ENCODE assay signal across 8 cellular contexts in genomic region chr12:120468846-120469449, GRCh38. TPM values are rescaled to one million over a fixed set of nuclear protein-coding genes. Genes with fewer than 3 reads are reported as not detected.
DNase-seq lines count a peak whose midpoint lies in the region; ATAC-seq, FAIRE-seq and TF ChIP-seq lines count a peak whose summit lies in the region.

No MANE protein-coding gene starts in this region.

- H3K27me3 ChIP-seq in CD8-positive, alpha-beta memory T cell (ENCODE audit: insufficient read depth, low read length, poor library complexity, severe bottlenecking) = no peaks in the 10 kb centered on the region
- H3K27me3 ChIP-seq in esophagus squamous epithelium (no peaks in the 10 kb centered on the region), upper lobe of left lung (no peaks in the 10 kb centered on the region)

- CTCF ChIA-PET in CD8-positive, alpha-beta memory T cell (lab: Charles Lee) = interaction anchor here (0.6 to 4.9 kb wide), 14 partner anchors 10 to 454 kb away, joined by 3 to 36 read pairs (median 4); partner anchors contain the start of gene DYNLL1

- intact Hi-C loops in esophagus squamous epithelium (cut with DNase I) = no loop called here

- POLR2A ChIA-PET in CD8-positive, alpha-beta memory T cell (lab: Charles Lee) = interaction anchor here (0.8 to 3.2 kb wide), 7 partner anchors 20 to 177 kb away, joined by 3 to 36 read pairs (median 4); partner anchors contain the start of genes COQ5, COX6A1, DYNLL1 and RNU4-1

- TF ChIP-seq POLR2A in esophagus squamous epithelium (IDR thresholded peaks at IDR 0.05) = no peak
- no peak for TF ChIP-seq POLR2A in upper lobe of left lung (IDR thresholded peaks at IDR 0.05)

- peaks cover 53% of the 10 kb centered on the region for H3K4me1 ChIP-seq in CD8-positive, alpha-beta memory T cell (ENCODE audit: insufficient read depth, low read length)
- H3K4me1 ChIP-seq in esophagus squamous epithelium = peaks cover 18 to 73% (median 46%) of the 10 kb centered on the region in 3 donors
- H3K4me1 ChIP-seq in upper lobe of left lung = peaks cover 24 to 38% (median 30%) of the 10 kb centered on the region in 4 donors

- peaks cover 46 to 62% (median 61%) of the 10 kb centered on the region in 3 donors for H3K4me1 Mint-ChIP-seq in CD8-positive, alpha-beta memory T cell
- H3K4me1 Mint-ChIP-seq in natural killer cell treated with Interleukin-12 subunit alpha and Interleukin-12 subunit beta and Interleukin-15 and Interleukin-18, amount 100 ng/mL, for 72 hours (ENCODE audit: low read depth in 2 of 2) = peaks cover 45 to 47% of the 10 kb centered on the region in 2 donors

- peaks cover 0 to 3% of the 10 kb centered on the region in 2 donors for H3K27me3 Mint-ChIP-seq in CD8-positive, alpha-beta memory T cell
- no peaks in the 10 kb centered on the region for H3K27me3 Mint-ChIP-seq in natural killer cell treated with Interleukin-12 subunit alpha and Interleukin-12 subunit beta and Interleukin-15 and Interleukin-18, amount 100 ng/mL, for 72 hours

- peak overlapping the region; percentile 75 for H3K27ac ChIP-seq in CD8-positive, alpha-beta memory T cell (ENCODE audit: low read depth, low read length)
- H3K27ac ChIP-seq in esophagus squamous epithelium = peak overlapping the region; percentile 88 to 98 (median 96)
- H3K27ac ChIP-seq in upper lobe of left lung = peak overlapping the region; percentile 93 to 98 (median 95)

- peak overlapping the region; percentile 84 for H3K4me3 ChIP-seq in CD8-positive, alpha-beta memory T cell (ENCODE audit: low read length)
- H3K4me3 ChIP-seq in esophagus squamous epithelium (peak overlapping the region; percentile 72 to 99 (median 75)), upper lobe of left lung (peak overlapping the region; percentile 64 to 93 (median 88))

- TF ChIP-seq EP300 in upper lobe of left lung (IDR thresholded peaks at IDR 0.05) = no peak

- peak in 1 of 5 donors; percentile 48 for DNase-seq in CD8-positive, alpha-beta memory T cell
- peak; percentile 27 for DNase-seq in HTR-8/SVneo (ENCODE audit: insufficient read length, low spot score)
- DNase-seq in activated T-cell treated with anti-CD3 and anti-CD28 coated beads for 4 hours = peak; percentile 46
- DNase-seq in esophagus squamous epithelium (lab: John Stamatoyannopoulos, UW) = no peak
- DNase-seq in natural killer cell treated with Interleukin-12 subunit alpha and Interleukin-12 subunit beta and Interleukin-15 and Interleukin-18, amount 100 ng/mL, for 72 hours (ENCODE audit: low spot score) = no peak
- peak; percentile 34 to 90 for DNase-seq in upper lobe of left lung

- no peaks in the 10 kb centered on the region for H3K9me3 ChIP-seq in CD8-positive, alpha-beta memory T cell (ENCODE audit: low read length)
- no peaks in the 10 kb centered on the region for H3K9me3 ChIP-seq in esophagus squamous epithelium
- no peaks in the 10 kb centered on the region for H3K9me3 ChIP-seq in upper lobe of left lung

- no peaks in the 10 kb centered on the region for H3K9me3 Mint-ChIP-seq in CD8-positive, alpha-beta memory T cell
- no peaks in the 10 kb centered on the region for H3K9me3 Mint-ChIP-seq in natural killer cell treated with Interleukin-12 subunit alpha and Interleukin-12 subunit beta and Interleukin-15 and Interleukin-18, amount 100 ng/mL, for 72 hours

- H3K36me3 Mint-ChIP-seq in CD8-positive, alpha-beta memory T cell = peaks cover 4 to 37% (median 13%) of the 10 kb centered on the region in 3 donors
- peaks cover 15% of the 10 kb centered on the region for H3K36me3 Mint-ChIP-seq in natural killer cell treated with Interleukin-12 subunit alpha and Interleukin-12 subunit beta and Interleukin-15 and Interleukin-18, amount 100 ng/mL, for 72 hours

- ATAC-seq in GM19463 (IDR thresholded peaks at IDR 0.05; ENCODE audit: unreplicated experiment) = peak; percentile 20
- peak; percentile 59 to 69 for ATAC-seq in natural killer cell treated with Interleukin-12 subunit alpha and Interleukin-12 subunit beta and Interleukin-15 and Interleukin-18, amount 100 ng/mL, for 72 hours
- peak; percentile 21 to 56 for ATAC-seq in upper lobe of left lung (ENCODE audit: low FRiP score in 2 of 2)
- no peak for ATAC-seq in HG03378 (IDR thresholded peaks at IDR 0.05; ENCODE audit: unreplicated experiment)

- FAIRE-seq in HTR-8/SVneo (lab: Jason Lieb, UNC) = no peak

- WGBS in esophagus squamous epithelium, 2 donors = 0 to 1% methylated on average over 7 to 24 of the region's 57 CpGs
- WGBS in upper lobe of left lung, 2 donors = 0 to 1% methylated on average over 21 to 28 of the region's 57 CpGs

- peaks cover 29% of the 10 kb centered on the region for H3K36me3 ChIP-seq in CD8-positive, alpha-beta memory T cell (ENCODE audit: insufficient read depth, low read length)
- peaks cover 0 to 37% (median 12%) of the 10 kb centered on the region in 3 donors for H3K36me3 ChIP-seq in esophagus squamous epithelium
- peaks cover 10 to 36% (median 22%) of the 10 kb centered on the region in 4 donors for H3K36me3 ChIP-seq in upper lobe of left lung

- H3K27ac Mint-ChIP-seq in CD8-positive, alpha-beta memory T cell = peak overlapping the region; percentile 79 to 97 (median 94)
- H3K27ac Mint-ChIP-seq in natural killer cell treated with Interleukin-12 subunit alpha and Interleukin-12 subunit beta and Interleukin-15 and Interleukin-18, amount 100 ng/mL, for 72 hours = peak overlapping the region; percentile 84 to 95

- TF ChIP-seq CTCF in esophagus squamous epithelium (IDR thresholded peaks at IDR 0.05) (peak in 1 of 6 experiments; percentile 5), upper lobe of left lung (IDR thresholded peaks at IDR 0.05) (no peak)

- peak overlapping the region; percentile 81 to 96 (median 92) for H3K4me3 Mint-ChIP-seq in CD8-positive, alpha-beta memory T cell
- H3K4me3 Mint-ChIP-seq in natural killer cell treated with Interleukin-12 subunit alpha and Interleukin-12 subunit beta and Interleukin-15 and Interleukin-18, amount 100 ng/mL, for 72 hours = peak overlapping the region; percentile 89

RNA-seq across cellular contexts. Expression of gene SRSF9, which starts 0.6 kb away (rescaled TPM):
- 100 to 1,000 TPM; 269 to 272 TPM for total RNA-seq in CD8-positive, alpha-beta memory T cell
- polyA plus RNA-seq in CD8-positive, alpha-beta memory T cell = 214 TPM
- total RNA-seq in esophagus squamous epithelium (100 to 1,000 TPM in 1 of 4 donors, 10 to 100 TPM in 3; 85.6 to 128 (median 93.2) TPM), upper lobe of left lung (100 to 1,000 TPM in 4 of 6 donors, 10 to 100 TPM in 2; 74.5 to 127 (median 107) TPM)
- 100 to 1,000 TPM; 246 to 331 TPM for total RNA-seq in natural killer cell treated with Interleukin-12 subunit alpha and Interleukin-12 subunit beta and Interleukin-15 and Interleukin-18, amount 100 ng/mL, for 72 hours

RNA-seq across cellular contexts. Expression of gene GATC, which starts 22.7 kb away (rescaled TPM):
- total RNA-seq in CD8-positive, alpha-beta memory T cell = 10 to 100 TPM; 28.6 to 30.6 TPM
- 29.8 TPM for polyA plus RNA-seq in CD8-positive, alpha-beta memory T cell
- total RNA-seq in esophagus squamous epithelium = 10 to 100 TPM in 3 of 4 donors, 1 to 10 TPM in 1; 8.1 to 19.8 (median 14.2) TPM
- total RNA-seq in natural killer cell treated with Interleukin-12 subunit alpha and Interleukin-12 subunit beta and Interleukin-15 and Interleukin-18, amount 100 ng/mL, for 72 hours = 10 to 100 TPM; 28.2 to 31.8 TPM
- 10 to 100 TPM; 11.8 to 35.6 (median 22.5) TPM for total RNA-seq in upper lobe of left lung

RNA-seq across cellular contexts. Expression of gene TRIAP1, which starts 22.8 kb away (rescaled TPM):
- total RNA-seq in CD8-positive, alpha-beta memory T cell = 10 to 100 TPM; 87.0 to 88.1 TPM
- polyA plus RNA-seq in CD8-positive, alpha-beta memory T cell = 51.6 TPM
- total RNA-seq in esophagus squamous epithelium (10 to 100 TPM in 3 of 4 donors, 1 to 10 TPM in 1; 7.1 to 39.3 (median 23.3) TPM), upper lobe of left lung (10 to 100 TPM in 4 of 6 donors, 1 to 10 TPM in 1, not detected in 1; 5.2 to 21.1 (median 18.7) TPM)
- 10 to 100 TPM; 28.9 to 36.2 TPM for total RNA-seq in natural killer cell treated with Interleukin-12 subunit alpha and Interleukin-12 subunit beta and Interleukin-15 and Interleukin-18, amount 100 ng/mL, for 72 hours

RNA-seq across cellular contexts. Expression of gene DYNLL1, which starts 27.0 kb away (rescaled TPM):
- total RNA-seq in CD8-positive, alpha-beta memory T cell = 100 to 1,000 TPM; 288 to 296 TPM
- polyA plus RNA-seq in CD8-positive, alpha-beta memory T cell = 304 TPM
- 100 to 1,000 TPM; 368 to 605 (median 490) TPM for total RNA-seq in esophagus squamous epithelium
- 100 to 1,000 TPM; 207 to 267 TPM for total RNA-seq in natural killer cell treated with Interleukin-12 subunit alpha and Interleukin-12 subunit beta and Interleukin-15 and Interleukin-18, amount 100 ng/mL, for 72 hours
- total RNA-seq in upper lobe of left lung = 100 to 1,000 TPM in 5 of 6 donors, 10 to 100 TPM in 1; 61.5 to 330 (median 176) TPM

RNA-seq across cellular contexts. Expression of gene COX6A1, which starts 31.0 kb away (rescaled TPM):
- 100 to 1,000 TPM; 475 TPM for total RNA-seq in CD8-positive, alpha-beta memory T cell
- polyA plus RNA-seq in CD8-positive, alpha-beta memory T cell = 785 TPM
- total RNA-seq in esophagus squamous epithelium (100 to 1,000 TPM; 515 to 809 (median 685) TPM), upper lobe of left lung (100 to 1,000 TPM; 131 to 733 (median 324) TPM)
- total RNA-seq in natural killer cell treated with Interleukin-12 subunit alpha and Interleukin-12 subunit beta and Interleukin-15 and Interleukin-18, amount 100 ng/mL, for 72 hours = 100 to 1,000 TPM; 320 to 343 TPM

Comparison
In these comparisons a context has a peak if more than half of its experiments do, and no peak if none do; other contexts are left out.
1. DNase-seq: peak in HTR-8/SVneo (single experiment), activated T-cell treated with anti-CD3 and anti-CD28 coated beads for 4 hours (single experiment) and upper lobe of left lung (2 of 2); none in esophagus squamous epithelium (single experiment) and natural killer cell treated with Interleukin-12 subunit alpha and Interleukin-12 subunit beta and Interleukin-15 and Interleukin-18, amount 100 ng/mL, for 72 hours (single experiment).
2. Peak in every context shown above with its lines, with median percentiles within 50 percentile points of each other: H3K27ac ChIP-seq and H3K4me3 ChIP-seq.